Comparison of ENCODE assay signal across 11 cellular contexts in genomic region chr14:99511421-99512109, GRCh38. TPM values are rescaled to one million over a fixed set of nuclear protein-coding genes. Genes with fewer than 3 reads are reported as not detected.
A peak's percentile ranks its signal among the peaks of the same experiment; 100 is the strongest.
DNase-seq lines count a peak whose midpoint lies in the region; ATAC-seq and TF ChIP-seq lines count a peak whose summit lies in the region.
"Had no signal": no experiment of that assay in that cellular context is flagged by ENCODE, and none has a peak within 500 bp of the region (broad histone marks: within the 10 kb centered on the region; RNA-seq: fewer than 3 reads in every experiment).

No MANE protein-coding gene starts in this region.

- no peaks in the 10 kb centered on the region for H3K36me3 Mint-ChIP-seq in T-helper 17 cell (ENCODE audit: low read depth)

- H3K36me3 ChIP-seq in BE2C: peaks cover 78% of the 10 kb centered on the region
- H3K36me3 ChIP-seq in ovary: no peaks in the 10 kb centered on the region

- no peaks in the 10 kb centered on the region for H3K27me3 Mint-ChIP-seq in T-helper 17 cell

- peak; percentile 47 for DNase-seq in BE2C
- no peak for DNase-seq in T-helper 17 cell
- DNase-seq in head of caudate nucleus: peak in 34 of 42 donors; percentile 26 to 69 (median 47)
- DNase-seq in ovary: peak in 4 of 5 donors; percentile 48 to 66 (median 54)
- DNase-seq in central memory CD4-positive, alpha-beta T cell: no peak
- no peak for DNase-seq in SHP77 (lab: John Stamatoyannopoulos, UW)
- DNase-seq in LoVo (ENCODE audit: low spot score): no peak
- DNase-seq: cortex of kidney had no signal

- H3K4me3 ChIP-seq in BE2C (ENCODE audit: low read depth, low read length) (no peak overlapping the region), ovary (no peak overlapping the region)
- H3K4me3 ChIP-seq: psoas muscle had no signal

- H3K27ac Mint-ChIP-seq in T-helper 17 cell: peak overlapping the region; percentile 63

- no peak overlapping the region for H3K4me3 Mint-ChIP-seq in T-helper 17 cell

- no peak for TF ChIP-seq EP300 in ovary (IDR thresholded peaks at IDR 0.05)

- 9 to 32% (median 21%) methylated on average over 12 of the region's 12 CpGs for WGBS in ovary, 3 donors

- no peak for ATAC-seq in T-helper 17 cell
- ATAC-seq in GM19452 (IDR thresholded peaks at IDR 0.05; ENCODE audit: unreplicated experiment): no peak
- ATAC-seq: psoas muscle had no signal

- intact Hi-C loops in head of caudate nucleus (cut with DNase I) (no loop called here), ovary (cut with DNase I) (loop anchor here in 1 of 4 donors (10.0 kb wide), 1 partner anchor 373 kb away; no protein-coding TSS in a partner anchor)

- H3K27me3 ChIP-seq in BE2C (no peaks in the 10 kb centered on the region), ovary (no peaks in the 10 kb centered on the region)

- H3K4me1 ChIP-seq in BE2C (no peaks in the 10 kb centered on the region), ovary (ENCODE audit: insufficient read depth) (no peaks in the 10 kb centered on the region)
- H3K4me1 ChIP-seq: psoas muscle had no signal

- TF ChIP-seq CTCF in BE2C (IDR thresholded peaks at IDR 0.05; ENCODE audit: low read depth, low read length) (no peak), ovary (IDR thresholded peaks at IDR 0.05) (no peak)

- H3K4me1 Mint-ChIP-seq in T-helper 17 cell: no peaks in the 10 kb centered on the region

- no peak for TF ChIP-seq POLR2A in ovary (IDR thresholded peaks at IDR 0.05)

- H3K9me3 ChIP-seq in BE2C (no peaks in the 10 kb centered on the region), T-helper 17 cell (ENCODE audit: control insufficient read depth, low read length, poor library complexity, severe bottlenecking) (no peaks in the 10 kb centered on the region), ovary (no peaks in the 10 kb centered on the region)
- H3K9me3 ChIP-seq: psoas muscle had no signal

- H3K27ac ChIP-seq in ovary: peak overlapping the region; percentile 4 to 60
- H3K27ac ChIP-seq: KMS-11, psoas muscle had no signal

RNA-seq across cellular contexts. Expression of gene CCNK, which starts 30.4 kb away (rescaled TPM):
- polyA plus RNA-seq in BE2C (2012; ENCODE audit: insufficient read depth, insufficient read length, low read depth): 59.7 TPM
- 100 to 1,000 TPM; 138 to 141 TPM for total RNA-seq in T-helper 17 cell
- total RNA-seq in ovary: 10 to 100 TPM; 22.9 to 50.6 (median 46.8) TPM
- polyA plus RNA-seq in ovary: 10 to 100 TPM; 17.3 to 60.0 TPM

RNA-seq across cellular contexts. Expression of gene SETD3, which starts 30.9 kb away (rescaled TPM):
- 46.4 TPM for polyA plus RNA-seq in BE2C (2012; ENCODE audit: insufficient read depth, insufficient read length, low read depth)
- 10 to 100 TPM; 38.2 to 47.6 TPM for total RNA-seq in T-helper 17 cell
- total RNA-seq in ovary: 100 to 1,000 TPM in 2 of 7 donors, 10 to 100 TPM in 5; 68.6 to 133 (median 87.4) TPM
- polyA plus RNA-seq in ovary: 10 to 100 TPM; 27.9 to 52.9 TPM

Comparison
In these comparisons a context has a peak if more than half of its experiments do, and no peak if none do; other contexts are left out.
1. DNase-seq: peak in BE2C (single experiment), head of caudate nucleus (34 of 42) and ovary (4 of 5); none in T-helper 17 cell (0 of 3), central memory CD4-positive, alpha-beta T cell (single experiment), SHP77 (0 of 2) and LoVo (single experiment).